17 cellular contexts compared by ENCODE assay signal in the genomic region with DNA sequence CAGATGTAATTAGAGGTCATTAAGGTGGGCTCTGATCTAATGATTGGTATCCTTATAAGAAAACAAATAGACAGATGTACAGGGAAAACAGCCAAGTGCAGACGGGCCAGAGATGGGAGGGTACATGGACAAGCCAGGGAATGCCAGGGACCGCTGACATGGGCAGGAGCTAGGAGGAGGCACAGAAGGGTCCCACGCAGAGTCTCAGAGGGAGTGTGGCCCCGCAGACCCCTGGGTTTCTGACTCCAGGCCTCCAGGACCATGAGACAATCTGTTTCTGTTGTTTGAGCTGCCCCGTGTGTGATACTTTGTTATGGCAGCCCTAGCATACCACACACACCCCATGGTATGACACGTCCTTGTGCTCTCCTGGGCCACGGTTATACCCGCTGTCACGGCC. TPM values are rescaled to one million over a fixed set of nuclear protein-coding genes. Genes with fewer than 3 reads are reported as not detected.
DNase-seq lines count a peak whose midpoint lies in the region; ATAC-seq and TF ChIP-seq lines count a peak whose summit lies in the region.
"Had no signal": no experiment of that assay in that cellular context is flagged by ENCODE, and none has a peak within 500 bp of the region (broad histone marks: within the 10 kb centered on the region; RNA-seq: fewer than 3 reads in every experiment).

No MANE protein-coding gene starts in this region.

- H3K36me3 ChIP-seq in trophoblast cell (ENCODE audit: control insufficient read depth in 1 of 2, insufficient read depth in 2 of 2, low read length in 2 of 2) (no peaks in the 10 kb centered on the region), uterus (no peaks in the 10 kb centered on the region)
- H3K36me3 ChIP-seq: HAP-1 had no signal

- POLR2A ChIA-PET in activated naive CD8-positive, alpha-beta T cell treated with anti-CD3 and anti-CD28 coated beads, Interleukin-2, amount 10 ng/mL, durations not matched to agents 7 days and 5 days (lab: Charles Lee): no interaction called here

- H3K27me3 ChIP-seq in trophoblast cell (ENCODE audit: insufficient read depth, low read length) (no peaks in the 10 kb centered on the region), uterus (no peaks in the 10 kb centered on the region)

- no peak overlapping the region for H3K27ac ChIP-seq in trophoblast cell (ENCODE audit: low read depth, low read length)
- peak overlapping the region; percentile 67 to 92 for H3K27ac ChIP-seq in uterus
- H3K27ac ChIP-seq: 22Rv1, A549, C4-2B, GM23248, HL-60 had no signal

- H3K4me3 ChIP-seq in trophoblast cell (ENCODE audit: low read depth, low read length): no peak overlapping the region
- no peak overlapping the region for H3K4me3 ChIP-seq in uterus
- H3K4me3 ChIP-seq: A549, GM23248, HAP-1 had no signal

- ATAC-seq in activated naive CD8-positive, alpha-beta T cell treated with anti-CD3 and anti-CD28 coated beads, Interleukin-2, amount 10 ng/mL, durations not matched to agents 7 days and 5 days (ENCODE audit: low read depth): no peak
- no peak for ATAC-seq in activated naive CD8-positive, alpha-beta T cell treated with anti-CD3 and anti-CD28 coated beads, Interleukin-2, amount 50 U/mL, for 24 hours
- no peak for ATAC-seq in left colon
- ATAC-seq in HG03039 (IDR thresholded peaks at IDR 0.05; ENCODE audit: unreplicated experiment): no peak
- ATAC-seq: A549 had no signal

- WGBS in trophoblast cell (ENCODE audit: extremely low coverage, insufficient coverage, insufficient read length): no CpG with 5 or more reads among the region's 9 CpGs

- H2BK120ac ChIP-seq in trophoblast cell (ENCODE audit: insufficient read depth, low read length, poor library complexity): no peak overlapping the region

- peak; percentile 6 for DNase-seq in activated naive CD8-positive, alpha-beta T cell treated with anti-CD3 and anti-CD28 coated beads, Interleukin-2, amount 10 ng/mL, durations not matched to agents 7 days and 5 days
- DNase-seq in activated naive CD8-positive, alpha-beta T cell treated with anti-CD3 and anti-CD28 coated beads, Interleukin-2, amount 50 U/mL, for 24 hours: no peak
- DNase-seq in trophoblast cell (no peak), uterus (no peak), left colon (no peak), pons (ENCODE audit: low spot score) (no peak)
- DNase-seq: AML-193; Caco-2; CD4-positive, alpha-beta T cell; GM23248 had no signal

- peaks cover 14% of the 10 kb centered on the region for H3K27me3 Mint-ChIP-seq in activated naive CD8-positive, alpha-beta T cell treated with anti-CD3 and anti-CD28 coated beads, Interleukin-2, amount 10 ng/mL, durations not matched to agents 7 days and 5 days
- peaks cover 1% of the 10 kb centered on the region for H3K27me3 Mint-ChIP-seq in activated naive CD8-positive, alpha-beta T cell treated with anti-CD3 and anti-CD28 coated beads, Interleukin-2, amount 50 U/mL, for 24 hours
- H3K27me3 Mint-ChIP-seq: CD4-positive, alpha-beta T cell had no signal

- peak overlapping the region; percentile 11 for H2AK5ac ChIP-seq in trophoblast cell (ENCODE audit: low read length)

- no peaks in the 10 kb centered on the region for H3K9me3 Mint-ChIP-seq in activated naive CD8-positive, alpha-beta T cell treated with anti-CD3 and anti-CD28 coated beads, Interleukin-2, amount 10 ng/mL, durations not matched to agents 7 days and 5 days
- H3K9me3 Mint-ChIP-seq in activated naive CD8-positive, alpha-beta T cell treated with anti-CD3 and anti-CD28 coated beads, Interleukin-2, amount 50 U/mL, for 24 hours: no peaks in the 10 kb centered on the region
- H3K9me3 Mint-ChIP-seq: CD4-positive, alpha-beta T cell had no signal

- no peak overlapping the region for H3K27ac Mint-ChIP-seq in activated naive CD8-positive, alpha-beta T cell treated with anti-CD3 and anti-CD28 coated beads, Interleukin-2, amount 10 ng/mL, durations not matched to agents 7 days and 5 days
- no peak overlapping the region for H3K27ac Mint-ChIP-seq in activated naive CD8-positive, alpha-beta T cell treated with anti-CD3 and anti-CD28 coated beads, Interleukin-2, amount 50 U/mL, for 24 hours
- H3K27ac Mint-ChIP-seq: CD4-positive, alpha-beta T cell had no signal

- H2BK12ac ChIP-seq in trophoblast cell (ENCODE audit: low read length): no peak overlapping the region

- no peaks in the 10 kb centered on the region for H3K36me3 Mint-ChIP-seq in activated naive CD8-positive, alpha-beta T cell treated with anti-CD3 and anti-CD28 coated beads, Interleukin-2, amount 10 ng/mL, durations not matched to agents 7 days and 5 days
- H3K36me3 Mint-ChIP-seq in activated naive CD8-positive, alpha-beta T cell treated with anti-CD3 and anti-CD28 coated beads, Interleukin-2, amount 50 U/mL, for 24 hours (ENCODE audit: low read depth): no peaks in the 10 kb centered on the region

- H3K9me3 ChIP-seq in trophoblast cell (ENCODE audit: insufficient read depth, low read depth, low read length) (peaks cover 2% of the 10 kb centered on the region), uterus (no peaks in the 10 kb centered on the region)
- H3K9me3 ChIP-seq: A549, Caco-2, HAP-1 had no signal

- H3K14ac ChIP-seq in trophoblast cell (ENCODE audit: low read length): no peak overlapping the region

- no peaks in the 10 kb centered on the region for H3K79me2 ChIP-seq in trophoblast cell (ENCODE audit: control insufficient read depth, insufficient read depth, low read length, poor library complexity)

- no peak overlapping the region for H2BK5ac ChIP-seq in trophoblast cell (ENCODE audit: low read depth, low read length, poor library complexity)

- intact Hi-C loops in uterus (cut with DNase I; ENCODE audit: low total_unique reads): no loop called here
- intact Hi-C loops in left colon (cut with DNase I, micrococcal nuclease): no loop called here

- H2AFZ ChIP-seq in trophoblast cell (ENCODE audit: insufficient read depth, low read length, poor library complexity): no peak overlapping the region
- H2AFZ ChIP-seq: GM23248 had no signal

- H4K91ac ChIP-seq in trophoblast cell (ENCODE audit: low read depth, low read length): no peak overlapping the region

- H3K9ac ChIP-seq in trophoblast cell (ENCODE audit: low read length): no peak overlapping the region
- H3K9ac ChIP-seq: GM23248 had no signal

- H3K18ac ChIP-seq in trophoblast cell (ENCODE audit: low read length): no peak overlapping the region

- no peak for TF ChIP-seq CTCF in uterus (IDR thresholded peaks at IDR 0.05)

- H3K4me1 ChIP-seq in trophoblast cell (ENCODE audit: control insufficient read depth in 1 of 2, insufficient read depth in 2 of 2, low read length in 2 of 2): peaks cover 18 to 21% of the 10 kb centered on the region in 2 experiments
- peaks cover 9 to 20% of the 10 kb centered on the region in 2 donors for H3K4me1 ChIP-seq in uterus
- H3K4me1 ChIP-seq: A549 had no signal

- no peak overlapping the region for H3K23ac ChIP-seq in trophoblast cell (ENCODE audit: low read length)

- peaks cover 5% of the 10 kb centered on the region for H3K79me1 ChIP-seq in trophoblast cell (ENCODE audit: low read length)

- TF ChIP-seq POLR2A in uterus (IDR thresholded peaks at IDR 0.05): no peak

- peaks cover 7% of the 10 kb centered on the region for H3K4me1 Mint-ChIP-seq in activated naive CD8-positive, alpha-beta T cell treated with anti-CD3 and anti-CD28 coated beads, Interleukin-2, amount 10 ng/mL, durations not matched to agents 7 days and 5 days
- H3K4me1 Mint-ChIP-seq in activated naive CD8-positive, alpha-beta T cell treated with anti-CD3 and anti-CD28 coated beads, Interleukin-2, amount 50 U/mL, for 24 hours: peaks cover 4% of the 10 kb centered on the region

- H3K4ac ChIP-seq in trophoblast cell (ENCODE audit: low read depth, low read length): no peak overlapping the region

- H3K4me3 Mint-ChIP-seq in activated naive CD8-positive, alpha-beta T cell treated with anti-CD3 and anti-CD28 coated beads, Interleukin-2, amount 10 ng/mL, durations not matched to agents 7 days and 5 days: no peak overlapping the region
- no peak overlapping the region for H3K4me3 Mint-ChIP-seq in activated naive CD8-positive, alpha-beta T cell treated with anti-CD3 and anti-CD28 coated beads, Interleukin-2, amount 50 U/mL, for 24 hours
- H3K4me3 Mint-ChIP-seq: CD4-positive, alpha-beta T cell had no signal

- no peak overlapping the region for H4K12ac ChIP-seq in trophoblast cell (ENCODE audit: low read depth, low read length)

- H4K8ac ChIP-seq in trophoblast cell (ENCODE audit: low read depth, low read length): no peak overlapping the region

- H3K4me2 ChIP-seq in trophoblast cell (ENCODE audit: low read length): no peak overlapping the region
- H3K4me2 ChIP-seq: A549 had no signal

RNA-seq across cellular contexts. Expression of gene GADD45G, which starts 29.1 kb away (rescaled TPM):
- 10 to 100 TPM in 1 of 2 experiments, 1 to 10 TPM in 1; 8.9 to 10.1 TPM for total RNA-seq in activated naive CD8-positive, alpha-beta T cell treated with anti-CD3 and anti-CD28 coated beads, Interleukin-2, amount 10 ng/mL, durations not matched to agents 7 days and 5 days
- 140 and 155 TPM in 2 replicates for polyA plus RNA-seq in trophoblast cell (2013)
- 10 to 100 TPM in 3 of 4 donors, under 1 TPM in 1; 0.88 to 91.2 (median 15.3) TPM for total RNA-seq in uterus
- total RNA-seq in left colon: 10 to 100 TPM in 1 of 2 donors, 1 to 10 TPM in 1; 5.3 to 13.9 TPM
- total RNA-seq: HT1080 had no signal
